Comparison of ENCODE assay signal across 19 cellular contexts in genomic region chr7:157255201-157255606, GRCh38.
DNase-seq lines count a peak whose midpoint lies in the region; ATAC-seq, FAIRE-seq and TF ChIP-seq lines count a peak whose summit lies in the region.
"Had no signal": no experiment of that assay in that cellular context is flagged by ENCODE, and none has a peak within 500 bp of the region (broad histone marks: within the 10 kb centered on the region; RNA-seq: fewer than 3 reads in every experiment).

No MANE protein-coding gene starts in this region.

- CTCF ChIA-PET in GM12878 (lab: Yijun Ruan, JAX): interaction anchor here (0.6 to 1.4 kb wide), 2 partner anchors 132 to 285 kb away, joined by 3 read pairs; no protein-coding TSS in a partner anchor

- no peak for TF ChIP-seq EP300 in GM12878 (IDR thresholded peaks at IDR 0.05; ENCODE audit: borderline replicate concordance in 1 of 2, control insufficient read depth in 1 of 2, low read depth in 2 of 2, low read length in 2 of 2)

- H3K9ac ChIP-seq in GM12878 (ENCODE audit: control insufficient read depth, insufficient read depth, low read length): no peak overlapping the region
- H3K9ac ChIP-seq: BLaER1 treated with 17β-estradiol and CSF1 and Interleukin-3, amounts not matched to agents 10 nM and 100 nM; KMS-11; SK-N-SH had no signal

- H3K4me2 ChIP-seq in GM12878 (ENCODE audit: control insufficient read depth, insufficient read depth): no peak overlapping the region
- H3K4me2 ChIP-seq: BLaER1 treated with 17β-estradiol and CSF1 and Interleukin-3, amounts not matched to agents 10 nM and 100 nM; KMS-11; SK-N-SH had no signal

- H3K4me1 Mint-ChIP-seq in glutamatergic neuron (ENCODE audit: low read depth, unreplicated experiment): peaks cover 4% of the 10 kb centered on the region

- H2AFZ ChIP-seq in GM12878 (ENCODE audit: control insufficient read depth, low read depth, low read length): no peak overlapping the region

- no peaks in the 10 kb centered on the region for H3K27me3 Mint-ChIP-seq in glutamatergic neuron (ENCODE audit: unreplicated experiment)

- FAIRE-seq in GM12878 (lab: Jason Lieb, UNC): peak; percentile 54
- FAIRE-seq: GM18507 had no signal

- H3K79me2 ChIP-seq in GM12878 (ENCODE audit: control insufficient read depth, insufficient read depth, low read length): no peaks in the 10 kb centered on the region

- POLR2A ChIA-PET in GM12878 (lab: Charles Lee): interaction anchor here (0.7 kb wide), 1 partner anchor 39 kb away, joined by 5 read pairs; no protein-coding TSS in a partner anchor

- peaks cover 2% of the 10 kb centered on the region for H3K36me3 Mint-ChIP-seq in glutamatergic neuron (ENCODE audit: unreplicated experiment)

- no peak for TF ChIP-seq CTCF in GM12878 (IDR thresholded peaks at IDR 0.05 in 2 of 3, conservative IDR thresholded peaks at IDR 0.05 in 1 of 3; ENCODE audit: control insufficient read depth in 2 of 3, extremely low read depth in 1 of 3, insufficient read depth in 1 of 3, low read depth in 3 of 3, low read length in 3 of 3)
- TF ChIP-seq CTCF in glutamatergic neuron (IDR thresholded peaks at IDR 0.05; ENCODE audit: partially characterized antibody, unreplicated experiment): no peak

- no peak overlapping the region for H3K4me3 Mint-ChIP-seq in glutamatergic neuron (ENCODE audit: unreplicated experiment)

- TF ChIP-seq RAD21 in GM12878 (IDR thresholded peaks at IDR 0.05; ENCODE audit: insufficient read depth, low read depth, low read length): no peak

- H4K20me1 ChIP-seq in GM12878 (ENCODE audit: control insufficient read depth, insufficient read depth): no peaks in the 10 kb centered on the region

- H3K27ac ChIP-seq in GM12878 (ENCODE audit: control insufficient read depth, insufficient read depth): no peak overlapping the region
- H3K27ac ChIP-seq: BLaER1 treated with 17β-estradiol and CSF1 and Interleukin-3, amounts not matched to agents 10 nM and 100 nM; KMS-11 had no signal

- H3K27me3 ChIP-seq in GM12878 (replicated peaks in 1 of 2; ENCODE audit: control insufficient read depth in 2 of 2, insufficient read depth in 2 of 2, low read length in 1 of 2): no peaks in the 10 kb centered on the region
- H3K27me3 ChIP-seq: BLaER1 treated with 17β-estradiol and CSF1 and Interleukin-3, amounts not matched to agents 10 nM and 100 nM; MG63 had no signal

- in situ Hi-C loops in GM12878 (cut with MboI): loop anchor here (10.0 to 25.0 kb wide), 2 partner anchors 290 to 1443 kb away; partner anchors contain the start of gene SHH

- RAD21 ChIA-PET in GM12878 (lab: Charles Lee; ENCODE audit: unreplicated experiment): no interaction called here

- intact Hi-C loops in GM12878 (cut with micrococcal nuclease; ENCODE audit: unreplicated experiment): no loop called here

- H3K27ac Mint-ChIP-seq in glutamatergic neuron (ENCODE audit: unreplicated experiment): no peak overlapping the region

- H3K9me3 ChIP-seq in GM12878 (replicated peaks; ENCODE audit: control insufficient read depth, insufficient read depth, low read length): no peaks in the 10 kb centered on the region
- H3K9me3 ChIP-seq: BLaER1 treated with 17β-estradiol and CSF1 and Interleukin-3, amounts not matched to agents 10 nM and 100 nM; MG63; SK-N-SH had no signal

- no peak for TF ChIP-seq POLR2A in GM12878 (IDR thresholded peaks at IDR 0.05; ENCODE audit: low read depth, low read length)

- no peaks in the 10 kb centered on the region for H3K4me1 ChIP-seq in GM12878 (ENCODE audit: control insufficient read depth, insufficient read depth, low read length)

- 31% methylated on average over 5 of the region's 5 CpGs for WGBS in GM12878 (ENCODE audit: insufficient coverage, insufficient replicate concordance, low lambda C conversion rate, missing lambda C conversion rate)

- ATAC-seq in GM12878 (no peak), GM18517 (IDR thresholded peaks at IDR 0.05; ENCODE audit: unreplicated experiment) (no peak)
- ATAC-seq: Right ventricle myocardium inferior had no signal

- SMC1A ChIA-PET in GM12878 (lab: Charles Lee; ENCODE audit: uncharacterized antibody, unreplicated experiment): no interaction called here

- peaks cover 11 to 19% of the 10 kb centered on the region in 2 experiments for H3K36me3 ChIP-seq in GM12878 (ENCODE audit: control insufficient read depth in 2 of 2, insufficient read depth in 2 of 2, low read length in 1 of 2)

- no TSS peak for BruUV-seq in GM12878 (replicated peaks; lab: Mats Ljungman, UMichigan)

- no peak overlapping the region for H3K4me3 ChIP-seq in GM12878
- H3K4me3 ChIP-seq: BLaER1 treated with 17β-estradiol and CSF1 and Interleukin-3, amounts not matched to agents 10 nM and 100 nM; MG63 had no signal

- no peaks in the 10 kb centered on the region for H3K9me3 Mint-ChIP-seq in glutamatergic neuron (ENCODE audit: unreplicated experiment)

- DNase-seq in A172 (ENCODE audit: low spot score) (peak; percentile 22), MV-4-11 (lab: John Stamatoyannopoulos, UW) (peak; percentile 47), GM12878 (ENCODE audit: low read depth, low spot score) (no peak), iris pigment epithelial cell (ENCODE audit: low read depth) (peak; percentile 45), NCI-H1694 treated with DMSO at 0.1 percent for 48 hours (lab: John Stamatoyannopoulos, UW) (no peak), glutamatergic neuron (no peak), T1000 (lab: John Stamatoyannopoulos, UW) (no peak)
- DNase-seq: 8988T, DMS79 treated with DMSO at 0.1 percent for 48 hours, GDM1, GOT3, MG63, NCI-H1092 treated with DMSO at 0.1 percent for 48 hours, SK-N-SH had no signal

TF ChIP-seq in GM12878, 131 proteins besides CTCF, POLR2A, EP300 and RAD21:
- TF ChIP-seq RCOR1 (conservative IDR thresholded peaks at IDR 0.05; ENCODE audit: low read depth, low read length) (no peak), HDAC2 (IDR thresholded peaks at IDR 0.05) (no peak), FOS (IDR thresholded peaks at IDR 0.05; ENCODE audit: borderline replicate concordance, extremely low read depth, insufficient read length) (no peak), RAD51 (IDR thresholded peaks at IDR 0.05) (no peak), NFIC (IDR thresholded peaks at IDR 0.05; ENCODE audit: low read depth, low read length) (no peak), SMARCA5 (IDR thresholded peaks at IDR 0.05) (no peak), ZNF687 (IDR thresholded peaks at IDR 0.05) (no peak), RUNX3 (IDR thresholded peaks at IDR 0.05; ENCODE audit: low read length) (no peak), BMI1 (IDR thresholded peaks at IDR 0.05; ENCODE audit: borderline replicate concordance) (no peak), GATAD2B (conservative IDR thresholded peaks at IDR 0.05; ENCODE audit: low read depth) (no peak), ZNF274 (IDR thresholded peaks at IDR 0.05; ENCODE audit: insufficient read depth, insufficient read length) (no peak), KDM1A (IDR thresholded peaks at IDR 0.05; ENCODE audit: borderline replicate concordance) (no peak), POLR2AphosphoS5 (IDR thresholded peaks at IDR 0.05; ENCODE audit: low read length) (no peak), HDGF (IDR thresholded peaks at IDR 0.05) (no peak), BCL11A (IDR thresholded peaks at IDR 0.05; ENCODE audit: low read depth, low read length) (no peak)
TF ChIP-seq in GM12878: peak in this region for 0.

Comparison
In these comparisons a context has a peak if more than half of its experiments do, and no peak if none do; other contexts are left out.
1. DNase-seq: peak in A172 (single experiment), MV-4-11 (single experiment) and iris pigment epithelial cell (single experiment); none in GM12878 (single experiment), NCI-H1694 treated with DMSO at 0.1 percent for 48 hours (single experiment), glutamatergic neuron (single experiment) and T1000 (single experiment).